15 cellular contexts compared by ENCODE assay signal in genomic region chr13:35838356-35838755, GRCh38.
DNase-seq lines count a peak whose midpoint lies in the region; TF ChIP-seq lines count a peak whose summit lies in the region.
"Had no signal": no experiment of that assay in that cellular context is flagged by ENCODE, and none has a peak within 500 bp of the region (broad histone marks: within the 10 kb centered on the region; RNA-seq: fewer than 3 reads in every experiment).

No MANE protein-coding gene starts in this region.

- TF ChIP-seq CTCF in choroid plexus epithelial cell (conservative IDR thresholded peaks at IDR 0.05; ENCODE audit: low read depth, low read length) = no peak

- H3K4me1 Mint-ChIP-seq in T-helper 2 cell treated with Interferon-gamma antibody and Interleukin-4, amounts not matched to agents 5 μg/mL and 100 μg/mL, for 36 hours (ENCODE audit: low read depth) = no peaks in the 10 kb centered on the region

- intact Hi-C loops in posterior cingulate gyrus (cut with DNase I) = no loop called here

- H3K27me3 Mint-ChIP-seq in T-helper 2 cell treated with Interferon-gamma antibody and Interleukin-4, amounts not matched to agents 5 μg/mL and 100 μg/mL, for 36 hours (ENCODE audit: low read depth) = no peaks in the 10 kb centered on the region

- H3K4me3 Mint-ChIP-seq in T-helper 2 cell treated with Interferon-gamma antibody and Interleukin-4, amounts not matched to agents 5 μg/mL and 100 μg/mL, for 36 hours = no peak overlapping the region
- H3K4me3 Mint-ChIP-seq: mesothelial cell of epicardium had no signal

- DNase-seq in AG20443 (ENCODE audit: low spot score) (peak; percentile 72), NCI-H226 (peak; percentile 66), choroid plexus epithelial cell (ENCODE audit: low read depth) (peak; percentile 89), myocyte (ENCODE audit: low read depth) (peak; percentile 80), NCI-H2196 (lab: John Stamatoyannopoulos, UW; ENCODE audit: unreplicated experiment) (no peak), amygdala (lab: John Stamatoyannopoulos, UW) (no peak), posterior cingulate gyrus (no peak)
- no peak for DNase-seq in T-helper 2 cell treated with Interferon-gamma antibody and Interleukin-4, amounts not matched to agents 5 μg/mL and 100 μg/mL, for 36 hours (ENCODE audit: low spot score)
- DNase-seq: Caco-2; effector CD8-positive, alpha-beta T cell; hippocampal formation; NCI-H1092 treated with DMSO at 0.1 percent for 48 hours; PC-9 had no signal

- H3K36me3 Mint-ChIP-seq in T-helper 2 cell treated with Interferon-gamma antibody and Interleukin-4, amounts not matched to agents 5 μg/mL and 100 μg/mL, for 36 hours (ENCODE audit: low read depth) = no peaks in the 10 kb centered on the region
- H3K36me3 Mint-ChIP-seq: activated naive CD4-positive, alpha-beta T cell treated with anti-CD3 and anti-CD28 coated beads, Interleukin-2, amount 50 U/mL, for 72 hours; mesothelial cell of epicardium had no signal

- no peak overlapping the region for H3K27ac Mint-ChIP-seq in T-helper 2 cell treated with Interferon-gamma antibody and Interleukin-4, amounts not matched to agents 5 μg/mL and 100 μg/mL, for 36 hours
- H3K27ac Mint-ChIP-seq: activated naive CD4-positive, alpha-beta T cell treated with anti-CD3 and anti-CD28 coated beads, Interleukin-2, amount 50 U/mL, for 72 hours; mesothelial cell of epicardium had no signal

- H3K4me3 ChIP-seq in choroid plexus epithelial cell (ENCODE audit: low read depth, low read length) = no peak overlapping the region
- H3K4me3 ChIP-seq: PC-9 had no signal

- H3K9me3 Mint-ChIP-seq in T-helper 2 cell treated with Interferon-gamma antibody and Interleukin-4, amounts not matched to agents 5 μg/mL and 100 μg/mL, for 36 hours = no peaks in the 10 kb centered on the region
- H3K9me3 Mint-ChIP-seq: mesothelial cell of epicardium had no signal

Comparison
In these comparisons a context has a peak if more than half of its experiments do, and no peak if none do; other contexts are left out.
1. DNase-seq: peak in AG20443 (single experiment), NCI-H226 (single experiment), choroid plexus epithelial cell (single experiment) and myocyte (single experiment); none in NCI-H2196 (single experiment), amygdala (0 of 56), T-helper 2 cell treated with Interferon-gamma antibody and Interleukin-4, amounts not matched to agents 5 μg/mL and 100 μg/mL, for 36 hours (single experiment) and posterior cingulate gyrus (0 of 10).